In the genomic region with DNA sequence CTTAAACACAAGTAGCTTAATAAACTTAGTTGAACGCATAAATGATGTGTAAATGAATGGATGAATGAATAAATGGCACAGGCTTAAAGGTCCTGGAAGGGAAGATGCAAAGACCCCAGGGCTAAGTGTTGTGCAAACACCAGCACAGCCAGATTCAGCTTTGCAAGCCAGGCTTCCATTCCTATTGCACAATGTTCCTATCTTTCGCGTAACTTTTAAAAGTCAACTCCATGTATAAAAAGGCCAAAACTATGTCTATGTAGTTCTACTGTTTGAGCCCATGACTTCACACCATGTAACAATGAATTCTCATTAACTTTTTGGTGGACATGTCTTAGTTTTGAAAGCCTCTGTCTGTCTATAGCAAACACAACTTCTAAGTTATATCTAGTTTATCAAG, we compare ENCODE assay signal across 18 cellular contexts.
"Had no signal": no experiment of that assay in that cellular context is flagged by ENCODE, and none has a peak within 500 bp of the region (broad histone marks: within the 10 kb centered on the region; RNA-seq: fewer than 3 reads in every experiment).

No MANE protein-coding gene starts in this region.

- H3K4me3 ChIP-seq: coronary artery, hepatocyte, testis, tibial nerve, upper lobe of right lung, vagina had no signal

- H3K27ac ChIP-seq: coronary artery, hepatocyte, testis, tibial nerve, upper lobe of right lung, vagina had no signal

- H3K9me3 ChIP-seq: testis, tibial nerve, upper lobe of right lung, vagina had no signal

- H3K36me3 ChIP-seq: tibial nerve, upper lobe of right lung, vagina had no signal

- H3K4me1 ChIP-seq: testis, tibial nerve, upper lobe of right lung, vagina had no signal

- ATAC-seq: left colon; natural killer cell; stimulated activated memory B cell treated with anti-CD40 and anti-IgM and Interleukin-4, amounts not matched to agents 10 μg/mL and 1 μg/mL and 100 μg/mL, for 72 hours; stimulated activated naive CD8-positive, alpha-beta T cell treated with anti-CD3 and anti-CD28 coated beads, Interleukin-15, amount 100 ng/mL, for 72 hours; upper lobe of right lung had no signal

- DNase-seq: effector CD4-positive, alpha-beta T cell; endodermal cell; foreskin melanocyte; head of caudate nucleus; left colon; mammary epithelial cell; natural killer cell; posterior cingulate gyrus; stimulated activated CD4-positive, alpha-beta T cell treated with anti-CD3 and anti-CD28 coated beads, Interleukin-1b, Interleukin-23, amount 100 ng/mL, for 48 hours; stimulated activated CD4-positive, alpha-beta T cell treated with anti-CD3 and anti-CD28 coated beads, Interleukin-4, amount 100 ng/mL, for 24 hours; stimulated activated naive CD8-positive, alpha-beta T cell treated with anti-CD3 and anti-CD28 coated beads, Interleukin-15, amount 100 ng/mL, for 72 hours; testis; upper lobe of right lung had no signal

- H3K27me3 ChIP-seq: hepatocyte, testis, tibial nerve, upper lobe of right lung, vagina had no signal
